1 cellular context compared by ENCODE assay signal in genomic region chr14:61533513-61534255, GRCh38.
TF ChIP-seq lines count a peak whose summit lies in the region.

No MANE protein-coding gene starts in this region.

TF ChIP-seq in GM23338, 12 proteins besides CTCF, POLR2A, EP300 and RAD21 (continued from another document):
- TF ChIP-seq ZNF462 (CRISPR knock-in tag; IDR thresholded peaks at IDR 0.05) (no peak), NANOG (IDR thresholded peaks at IDR 0.05; ENCODE audit: borderline replicate concordance) (no peak), JUNB (IDR thresholded peaks at IDR 0.05; ENCODE audit: unreplicated experiment) (no peak), POLR2AphosphoS5 (IDR thresholded peaks at IDR 0.05; ENCODE audit: low read depth) (no peak), ETS1 (IDR thresholded peaks at IDR 0.05) (no peak)
